In genomic region chr20:9374480-9374879, GRCh38 we compare ENCODE assay signal across 1 cellular context.
TF ChIP-seq lines count a peak whose summit lies in the region.

No MANE protein-coding gene starts in this region.

TF ChIP-seq in WTC11, 78 proteins besides CTCF, POLR2A, EP300 and RAD21 (continued from another document):
- TF ChIP-seq PREB (CRISPR knock-in tag; IDR thresholded peaks at IDR 0.05; ENCODE audit: borderline replicate concordance): no peak
- TF ChIP-seq, protein P1, sequence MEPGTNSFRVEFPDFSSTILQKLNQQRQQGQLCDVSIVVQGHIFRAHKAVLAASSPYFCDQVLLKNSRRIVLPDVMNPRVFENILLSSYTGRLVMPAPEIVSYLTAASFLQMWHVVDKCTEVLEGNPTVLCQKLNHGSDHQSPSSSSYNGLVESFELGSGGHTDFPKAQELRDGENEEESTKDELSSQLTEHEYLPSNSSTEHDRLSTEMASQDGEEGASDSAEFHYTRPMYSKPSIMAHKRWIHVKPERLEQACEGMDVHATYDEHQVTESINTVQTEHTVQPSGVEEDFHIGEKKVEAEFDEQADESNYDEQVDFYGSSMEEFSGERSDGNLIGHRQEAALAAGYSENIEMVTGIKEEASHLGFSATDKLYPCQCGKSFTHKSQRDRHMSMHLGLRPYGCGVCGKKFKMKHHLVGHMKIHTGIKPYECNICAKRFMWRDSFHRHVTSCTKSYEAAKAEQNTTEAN (CRISPR knock-in tag; IDR thresholded peaks at IDR 0.05): no peak
